In the genomic region with DNA sequence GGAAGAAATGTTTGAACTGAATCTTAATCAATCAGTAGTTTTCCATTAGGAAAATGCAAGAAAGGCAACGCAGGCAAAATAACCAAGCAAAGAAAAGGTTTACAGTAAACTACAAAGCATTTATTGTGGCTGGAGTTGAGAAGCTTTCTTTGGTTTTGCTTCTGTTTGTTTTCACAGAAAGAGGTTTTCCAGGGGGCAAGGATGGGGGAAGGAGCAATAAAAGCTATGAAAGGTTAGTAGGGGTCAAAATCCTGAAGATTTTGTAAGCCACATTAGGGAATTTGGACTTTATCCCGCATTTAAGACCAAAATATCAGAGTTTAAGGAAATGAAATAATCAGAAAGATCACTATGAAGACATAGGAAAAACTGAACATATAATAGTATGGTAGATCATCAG, we compare ENCODE assay signal across 2 cellular contexts.
TF ChIP-seq lines count a peak whose summit lies in the region.

No MANE protein-coding gene starts in this region.

TF ChIP-seq in A549, 52 proteins besides CTCF, POLR2A, EP300 and RAD21 (continued from another document):
- TF ChIP-seq, protein P1, sequence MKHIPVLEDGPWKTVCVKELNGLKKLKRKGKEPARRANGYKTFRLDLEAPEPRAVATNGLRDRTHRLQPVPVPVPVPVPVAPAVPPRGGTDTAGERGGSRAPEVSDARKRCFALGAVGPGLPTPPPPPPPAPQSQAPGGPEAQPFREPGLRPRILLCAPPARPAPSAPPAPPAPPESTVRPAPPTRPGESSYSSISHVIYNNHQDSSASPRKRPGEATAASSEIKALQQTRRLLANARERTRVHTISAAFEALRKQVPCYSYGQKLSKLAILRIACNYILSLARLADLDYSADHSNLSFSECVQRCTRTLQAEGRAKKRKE (CRISPR knock-in tag; IDR thresholded peaks at IDR 0.05; ENCODE audit: low read depth): no peak
- no peak for TF ChIP-seq JUNB (IDR thresholded peaks at IDR 0.05)
- TF ChIP-seq KDM1A (IDR thresholded peaks at IDR 0.05; ENCODE audit: low read depth): no peak
- no peak for TF ChIP-seq RCOR1 (IDR thresholded peaks at IDR 0.05; ENCODE audit: low read depth, low read length)
- TF ChIP-seq NFE2L2 (conservative IDR thresholded peaks at IDR 0.05; ENCODE audit: low read length): no peak
- TF ChIP-seq FOXS1 (CRISPR knock-in tag; IDR thresholded peaks at IDR 0.05): no peak
- TF ChIP-seq CBX2 (IDR thresholded peaks at IDR 0.05; ENCODE audit: borderline replicate concordance, low read depth): no peak
- TF ChIP-seq, protein P2, sequence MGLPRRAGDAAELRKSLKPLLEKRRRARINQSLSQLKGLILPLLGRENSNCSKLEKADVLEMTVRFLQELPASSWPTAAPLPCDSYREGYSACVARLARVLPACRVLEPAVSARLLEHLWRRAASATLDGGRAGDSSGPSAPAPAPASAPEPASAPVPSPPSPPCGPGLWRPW (IDR thresholded peaks at IDR 0.05): no peak
- TF ChIP-seq, protein P3, sequence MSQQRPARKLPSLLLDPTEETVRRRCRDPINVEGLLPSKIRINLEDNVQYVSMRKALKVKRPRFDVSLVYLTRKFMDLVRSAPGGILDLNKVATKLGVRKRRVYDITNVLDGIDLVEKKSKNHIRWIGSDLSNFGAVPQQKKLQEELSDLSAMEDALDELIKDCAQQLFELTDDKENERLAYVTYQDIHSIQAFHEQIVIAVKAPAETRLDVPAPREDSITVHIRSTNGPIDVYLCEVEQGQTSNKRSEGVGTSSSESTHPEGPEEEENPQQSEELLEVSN (IDR thresholded peaks at IDR 0.05; ENCODE audit: borderline replicate concordance, low read depth): no peak
- TF ChIP-seq EHMT2 (IDR thresholded peaks at IDR 0.05; ENCODE audit: low read depth): no peak

TF ChIP-seq in IMR-90, 13 proteins besides CTCF, POLR2A, EP300 and RAD21 (continued from another document):
- TF ChIP-seq, protein P4, sequence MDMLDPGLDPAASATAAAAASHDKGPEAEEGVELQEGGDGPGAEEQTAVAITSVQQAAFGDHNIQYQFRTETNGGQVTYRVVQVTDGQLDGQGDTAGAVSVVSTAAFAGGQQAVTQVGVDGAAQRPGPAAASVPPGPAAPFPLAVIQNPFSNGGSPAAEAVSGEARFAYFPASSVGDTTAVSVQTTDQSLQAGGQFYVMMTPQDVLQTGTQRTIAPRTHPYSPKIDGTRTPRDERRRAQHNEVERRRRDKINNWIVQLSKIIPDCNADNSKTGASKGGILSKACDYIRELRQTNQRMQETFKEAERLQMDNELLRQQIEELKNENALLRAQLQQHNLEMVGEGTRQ (IDR thresholded peaks at IDR 0.05; ENCODE audit: low read depth, low read length): no peak
- TF ChIP-seq CEBPB (IDR thresholded peaks at IDR 0.05; ENCODE audit: low read depth, low read length) (no peak), RCOR1 (IDR thresholded peaks at IDR 0.05; ENCODE audit: insufficient replicate concordance, low read length) (no peak), BHLHE40 (IDR thresholded peaks at IDR 0.05; ENCODE audit: low read depth, low read length) (no peak), MXI1 (IDR thresholded peaks at IDR 0.05; ENCODE audit: borderline replicate concordance, low read depth, low read length) (no peak)
- TF ChIP-seq, protein P5, sequence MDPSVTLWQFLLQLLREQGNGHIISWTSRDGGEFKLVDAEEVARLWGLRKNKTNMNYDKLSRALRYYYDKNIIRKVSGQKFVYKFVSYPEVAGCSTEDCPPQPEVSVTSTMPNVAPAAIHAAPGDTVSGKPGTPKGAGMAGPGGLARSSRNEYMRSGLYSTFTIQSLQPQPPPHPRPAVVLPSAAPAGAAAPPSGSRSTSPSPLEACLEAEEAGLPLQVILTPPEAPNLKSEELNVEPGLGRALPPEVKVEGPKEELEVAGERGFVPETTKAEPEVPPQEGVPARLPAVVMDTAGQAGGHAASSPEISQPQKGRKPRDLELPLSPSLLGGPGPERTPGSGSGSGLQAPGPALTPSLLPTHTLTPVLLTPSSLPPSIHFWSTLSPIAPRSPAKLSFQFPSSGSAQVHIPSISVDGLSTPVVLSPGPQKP (IDR thresholded peaks at IDR 0.05; ENCODE audit: borderline replicate concordance, low read depth, low read length): no peak
